27 cellular contexts compared by ENCODE assay signal in genomic region chrX:114508836-114509235, GRCh38.
"Had no signal": no experiment of that assay in that cellular context is flagged by ENCODE, and none has a peak within 500 bp of the region (broad histone marks: within the 10 kb centered on the region; RNA-seq: fewer than 3 reads in every experiment).

No MANE protein-coding gene starts in this region.

- DNase-seq: activated B cell treated with CpG ODN at 0.5 μM for 24 hours; activated CD4-positive, alpha-beta T cell treated with anti-CD3 and anti-CD28 coated beads, Interleukin-2, amount 50 U/mL, for 1 hour; activated CD8-positive, alpha-beta memory T cell treated with anti-CD3 and anti-CD28 coated beads, Interleukin-2, amount 10 ng/mL, durations not matched to agents 7 days and 5 days; activated CD8-positive, alpha-beta T cell treated with anti-CD3 and anti-CD28 coated beads, Interleukin-2, amount 10 ng/mL, durations not matched to agents 7 days and 5 days; activated naive CD4-positive, alpha-beta T cell treated with Interleukin-2 at 50 U/mL for 16 hours; activated T-cell treated with anti-CD3 and anti-CD28 coated beads, Interleukin-2, amount 50 U/mL, for 72 hours; anterior cingulate cortex; caudate nucleus; head of caudate nucleus; hippocampal formation; left colon; naive B cell; nephron progenitor cell; retina; stimulated activated CD4-positive, alpha-beta T cell treated with anti-CD3 and anti-CD28 coated beads, Interleukin-1b, Interleukin-23, amount 100 ng/mL, for 48 hours; stimulated activated naive B cell treated with anti-CD40 and anti-IgM and Interleukin-4, amounts not matched to agents 10 μg/mL and 1 μg/mL and 100 μg/mL, for 72 hours; stomach; T-cell; tibial artery; upper lobe of right lung had no signal

- H3K36me3 ChIP-seq: esophagus muscularis mucosa, neutrophil, prostate gland, stomach, suprapubic skin, tibial artery, upper lobe of right lung had no signal

- ATAC-seq: activated CD8-positive, alpha-beta memory T cell treated with anti-CD3 and anti-CD28 coated beads, Interleukin-2, amount 10 ng/mL, durations not matched to agents 7 days and 5 days; activated CD8-positive, alpha-beta T cell treated with anti-CD3 and anti-CD28 coated beads, Interleukin-2, amount 10 ng/mL, durations not matched to agents 7 days and 5 days; activated T-cell treated with anti-CD3 and anti-CD28 coated beads, Interleukin-2, amount 50 U/mL, for 72 hours; left colon; stimulated activated naive B cell treated with anti-CD40 and anti-IgM and Interleukin-4, amounts not matched to agents 10 μg/mL and 1 μg/mL and 100 μg/mL, for 72 hours; T-cell; upper lobe of right lung had no signal

- H3K4me1 ChIP-seq: esophagus muscularis mucosa, prostate gland, stomach, suprapubic skin, tibial artery, upper lobe of right lung had no signal

- H3K4me2 ChIP-seq: smooth muscle cell had no signal

- FAIRE-seq: endothelial cell of umbilical vein, keratinocyte had no signal

- H3K4me3 ChIP-seq: esophagus muscularis mucosa, prostate gland, smooth muscle cell, stomach, suprapubic skin, tibial artery, upper lobe of right lung had no signal

- H3K9me3 ChIP-seq: esophagus muscularis mucosa, neutrophil, prostate gland, suprapubic skin, tibial artery, upper lobe of right lung had no signal

- H3K27ac ChIP-seq: esophagus muscularis mucosa, neutrophil, prostate gland, stomach, suprapubic skin, tibial artery, upper lobe of right lung had no signal

- H3K27me3 ChIP-seq: esophagus muscularis mucosa, neutrophil, stomach, suprapubic skin, tibial artery, upper lobe of right lung had no signal
